In the genomic region with DNA sequence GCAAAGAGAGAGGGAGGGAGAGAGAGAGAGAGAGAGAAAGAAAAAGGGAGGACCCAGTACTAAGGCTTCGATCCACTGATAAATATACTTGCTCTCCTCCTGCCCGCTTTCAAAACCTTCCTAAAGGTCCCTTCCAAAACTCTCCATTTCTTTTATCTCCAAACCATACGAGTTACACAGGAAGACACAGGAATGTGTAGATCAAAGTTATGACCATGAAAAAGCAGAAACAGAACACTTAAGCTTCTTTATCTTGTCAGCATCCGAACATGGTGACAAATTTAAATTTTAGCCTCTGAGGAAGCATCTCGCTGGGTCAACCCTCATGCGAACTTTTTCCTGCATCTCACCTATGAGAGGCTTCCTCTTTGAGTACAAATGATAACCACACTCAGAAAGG, we compare ENCODE assay signal across 30 cellular contexts.
"Had no signal": no experiment of that assay in that cellular context is flagged by ENCODE, and none has a peak within 500 bp of the region (broad histone marks: within the 10 kb centered on the region; RNA-seq: fewer than 3 reads in every experiment).

No MANE protein-coding gene starts in this region.

- H3K27me3 ChIP-seq: colonic mucosa, esophagus squamous epithelium, gastrocnemius medialis, left lung had no signal

- H3K27me3 Mint-ChIP-seq: dendritic cell treated with granulocyte-macrophage colony-stimulating factor and Interleukin-4, amounts not matched to agents 40 ng/mL and 50 ng/mL, for 4 days; effector memory CD8-positive, alpha-beta T cell had no signal

- DNase-seq: colonic mucosa; cortex of kidney; effector CD8-positive, alpha-beta T cell; effector memory CD8-positive, alpha-beta T cell; endodermal cell; erythroblast; esophagus squamous epithelium; foreskin fibroblast; foreskin melanocyte; gastrocnemius medialis; glutamatergic neuron; head of caudate nucleus; heart right ventricle; hippocampal formation; left cardiac atrium; left lung; left ventricle myocardium superior; mammary epithelial cell; mesendoderm; mucosa of descending colon; naive B cell; naive thymus-derived CD8-positive, alpha-beta T cell had no signal

- H3K9me3 ChIP-seq: colonic mucosa, esophagus squamous epithelium, gastrocnemius medialis, heart right ventricle, left lung, mucosa of descending colon had no signal

- ATAC-seq: effector memory CD8-positive, alpha-beta T cell; esophagus mucosa; gastrocnemius medialis; heart right ventricle; left cardiac atrium; left lung; left ventricle myocardium superior; mucosa of descending colon; naive thymus-derived CD8-positive, alpha-beta T cell had no signal

- H3K4me3 Mint-ChIP-seq: dendritic cell treated with granulocyte-macrophage colony-stimulating factor and Interleukin-4, amounts not matched to agents 40 ng/mL and 50 ng/mL, for 4 days; effector memory CD8-positive, alpha-beta T cell; endodermal cell; memory B cell; naive B cell; naive thymus-derived CD8-positive, alpha-beta T cell had no signal

- H3K4me1 Mint-ChIP-seq: endodermal cell, memory B cell, naive B cell had no signal

- H3K4me3 ChIP-seq: colonic mucosa, esophagus squamous epithelium, gastrocnemius medialis, heart right ventricle, left lung, lung, mucosa of descending colon had no signal

- H3K4me1 ChIP-seq: colonic mucosa, gastrocnemius medialis, heart right ventricle, left lung had no signal

- H3K36me3 ChIP-seq: colonic mucosa, gastrocnemius medialis, heart right ventricle, left lung had no signal

- H3K27ac ChIP-seq: colonic mucosa, epithelial cell of prostate, esophagus squamous epithelium, gastrocnemius medialis, heart right ventricle, left lung had no signal

- H3K9me3 Mint-ChIP-seq: dendritic cell treated with granulocyte-macrophage colony-stimulating factor and Interleukin-4, amounts not matched to agents 40 ng/mL and 50 ng/mL, for 4 days; effector memory CD8-positive, alpha-beta T cell; endodermal cell; memory B cell had no signal

- H3K36me3 Mint-ChIP-seq: memory B cell, naive B cell had no signal

- FAIRE-seq: endometrium, islet of Langerhans, keratinocyte had no signal

- H3K27ac Mint-ChIP-seq: dendritic cell treated with granulocyte-macrophage colony-stimulating factor and Interleukin-4, amounts not matched to agents 40 ng/mL and 50 ng/mL, for 4 days; endodermal cell; memory B cell; naive thymus-derived CD8-positive, alpha-beta T cell had no signal
